Comparison of ENCODE assay signal across 8 cellular contexts in the genomic region with DNA sequence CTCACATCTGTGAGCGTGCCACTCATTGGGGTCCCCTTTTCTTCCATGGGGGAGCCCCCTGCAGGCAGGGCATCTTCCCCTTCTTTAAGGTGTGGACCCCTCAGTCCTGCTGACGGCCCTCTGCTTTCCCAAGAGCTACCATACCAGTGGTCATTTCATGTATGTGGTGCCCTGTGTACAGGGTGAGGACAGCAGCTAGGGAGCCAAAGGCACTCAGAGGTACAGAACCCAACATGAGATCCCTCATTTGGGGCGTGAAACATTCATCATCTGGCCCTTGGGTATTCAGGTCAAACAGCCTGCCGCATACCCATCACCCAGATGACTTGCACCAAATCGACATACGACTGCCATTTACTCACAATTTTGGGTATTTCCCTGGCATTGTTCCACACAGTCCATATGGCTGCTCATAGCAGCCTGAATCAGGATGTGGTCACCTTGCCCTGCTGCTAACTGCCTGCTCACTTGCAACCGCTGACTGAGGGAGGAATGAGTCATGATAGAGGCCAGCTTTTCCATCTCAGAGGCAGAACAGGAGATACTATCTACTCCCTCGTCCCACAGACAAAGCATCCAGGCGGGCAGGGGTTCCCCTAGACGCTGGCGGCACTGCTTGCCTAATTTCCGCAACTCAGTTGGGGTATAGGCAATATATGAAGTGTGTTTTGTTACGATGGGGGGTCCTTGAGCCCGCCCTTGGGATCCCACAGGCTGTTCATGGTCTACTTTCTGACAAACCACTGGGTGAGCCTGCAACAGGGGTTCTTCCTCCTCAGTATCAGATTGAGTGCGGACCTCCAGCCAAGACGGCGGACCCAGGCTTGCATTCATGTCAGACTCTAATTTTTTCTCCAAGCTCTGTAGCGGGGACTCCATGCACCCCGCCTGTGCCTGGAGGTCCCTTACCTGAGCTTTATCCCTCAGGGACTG.
A peak's percentile ranks its signal among the peaks of the same experiment; 100 is the strongest.
DNase-seq lines count a peak whose midpoint lies in the region; ATAC-seq, FAIRE-seq and TF ChIP-seq lines count a peak whose summit lies in the region.

No MANE protein-coding gene starts in this region.

- H3K9me1 ChIP-seq in keratinocyte (ENCODE audit: control insufficient read depth, extremely low read depth, insufficient read depth, low read length), result no peaks in the 10 kb centered on the region

- H3K27me3 ChIP-seq in SJSA1 (replicated peaks) (no peaks in the 10 kb centered on the region), keratinocyte (ENCODE audit: control insufficient read depth, extremely low read depth, insufficient read depth, low read length) (no peaks in the 10 kb centered on the region), Caco-2 (replicated peaks; ENCODE audit: control insufficient read depth, insufficient read depth, low read length) (no peaks in the 10 kb centered on the region)

- CTCF ChIA-PET in Caco-2 (lab: Charles Lee), result no interaction called here

- H3K4me1 ChIP-seq in SJSA1 (replicated peaks) (peaks cover 23% of the 10 kb centered on the region), keratinocyte (ENCODE audit: control insufficient read depth, extremely low read depth, insufficient read depth, low read length) (no peaks in the 10 kb centered on the region), Caco-2 (no peaks in the 10 kb centered on the region)

- no peaks in the 10 kb centered on the region; the same call in 1 of the 2 replicates for H3K9me3 ChIP-seq in SJSA1 (replicated peaks)
- H3K9me3 ChIP-seq in keratinocyte (ENCODE audit: control insufficient read depth, low read depth, low read length), result peaks cover 3% of the 10 kb centered on the region
- H3K9me3 ChIP-seq in Caco-2, result no peaks in the 10 kb centered on the region

- H3K27me3 Mint-ChIP-seq in Caco-2 (ENCODE audit: insufficient read depth, unreplicated experiment), result no peaks in the 10 kb centered on the region

- peak; percentile 98 for ATAC-seq in GM18520 (IDR thresholded peaks at IDR 0.05; ENCODE audit: unreplicated experiment)
- peak; percentile 68 for ATAC-seq in HG03103 (IDR thresholded peaks at IDR 0.05; ENCODE audit: low read depth, unreplicated experiment)

- H3K4me2 ChIP-seq in keratinocyte (ENCODE audit: control insufficient read depth, extremely low read depth, insufficient read depth, low read depth, low read length), result no peak overlapping the region

- peak; percentile 99 for DNase-seq in A172 (ENCODE audit: low spot score)
- peak; percentile 87 to 92 for DNase-seq in SJSA1 (ENCODE audit: low read depth in 1 of 2, low spot score in 2 of 2)
- peak; percentile 15 for DNase-seq in keratinocyte (ENCODE audit: low read depth, low spot score)
- no peak for DNase-seq in Caco-2
- DNase-seq in medulla oblongata (ENCODE audit: extremely low spot score), result no peak
- DNase-seq in effector CD4-positive, alpha-beta T cell, result no peak

- POLR2A ChIA-PET in Caco-2 (lab: Charles Lee), result no interaction called here

- H3K27ac Mint-ChIP-seq in Caco-2 (ENCODE audit: unreplicated experiment), result no peak overlapping the region

- H3K9ac ChIP-seq in keratinocyte (ENCODE audit: control insufficient read depth, extremely low read depth, insufficient read depth, low read length), result no peak overlapping the region

- no TSS peak for BruUV-seq in Caco-2 (replicated peaks; lab: Mats Ljungman, UMichigan)

- no peaks in the 10 kb centered on the region for H4K20me1 ChIP-seq in keratinocyte (ENCODE audit: control insufficient read depth, extremely low read depth, insufficient read depth, low read length)

- H3K4me1 Mint-ChIP-seq in Caco-2 (ENCODE audit: low read depth, unreplicated experiment), result no peaks in the 10 kb centered on the region

- H3K27ac ChIP-seq in SJSA1 (peak overlapping the region; percentile 63), keratinocyte (ENCODE audit: control insufficient read depth, insufficient read depth, low read length) (no peak overlapping the region)

- no peaks in the 10 kb centered on the region for H3K9me3 Mint-ChIP-seq in Caco-2 (ENCODE audit: unreplicated experiment)

- no peak overlapping the region for H3K4me3 Mint-ChIP-seq in Caco-2 (ENCODE audit: unreplicated experiment)

- H3K79me2 ChIP-seq in keratinocyte (ENCODE audit: control insufficient read depth, insufficient read depth, low read length), result no peaks in the 10 kb centered on the region

- dilution Hi-C loops in keratinocyte (cut with MboI; ENCODE audit: extremely low pct_ligation_motif_present, low sequenced_read_pairs), result no loop called here

- no peak overlapping the region for H2AFZ ChIP-seq in keratinocyte (ENCODE audit: control insufficient read depth, low read length)

- FAIRE-seq in keratinocyte (lab: Jason Lieb, UNC), result no peak

- TF ChIP-seq CTCF in keratinocyte (optimal IDR thresholded peaks at IDR 0.05 in 1 of 3, IDR thresholded peaks at IDR 0.05 in 1 of 3, conservative IDR thresholded peaks at IDR 0.05 in 1 of 3; ENCODE audit: extremely low read depth in 1 of 3, insufficient read depth in 2 of 3, low read length in 3 of 3) (no peak), Caco-2 (IDR thresholded peaks at IDR 0.05; ENCODE audit: insufficient read depth in 1 of 2, low read depth in 1 of 2, low read length in 1 of 2, severe bottlenecking in 1 of 2, unreplicated experiment in 1 of 2) (no peak)

- no peaks in the 10 kb centered on the region for H3K36me3 Mint-ChIP-seq in Caco-2 (ENCODE audit: insufficient read depth, unreplicated experiment)

- intact Hi-C loops in Caco-2 (cut with micrococcal nuclease; ENCODE audit: unreplicated experiment), result no loop called here

- H3K4me3 ChIP-seq in SJSA1, result no peak overlapping the region
- H3K4me3 ChIP-seq in keratinocyte (ENCODE audit: control insufficient read depth in 2 of 3, extremely low read depth in 1 of 3, insufficient read depth in 2 of 3, low read depth in 1 of 3, low read length in 3 of 3), result no peak overlapping the region
- no peak overlapping the region for H3K4me3 ChIP-seq in Caco-2 (ENCODE audit: low read depth, low read length)

- no peaks in the 10 kb centered on the region for H3K36me3 ChIP-seq in SJSA1
- no peaks in the 10 kb centered on the region for H3K36me3 ChIP-seq in keratinocyte (ENCODE audit: control insufficient read depth in 2 of 2, extremely low read depth in 1 of 2, insufficient read depth in 2 of 2, low read length in 2 of 2)
- H3K36me3 ChIP-seq in Caco-2 (ENCODE audit: control insufficient read depth, insufficient read depth, low read length), result no peaks in the 10 kb centered on the region

Comparison
In these comparisons a context has a peak if more than half of its experiments do, and no peak if none do; other contexts are left out.
1. DNase-seq: peak in A172 (single experiment), SJSA1 (2 of 2) and keratinocyte (single experiment); none in Caco-2 (0 of 2), medulla oblongata (single experiment) and effector CD4-positive, alpha-beta T cell (single experiment).